Comparison of ENCODE assay signal across 24 cellular contexts in the genomic region with DNA sequence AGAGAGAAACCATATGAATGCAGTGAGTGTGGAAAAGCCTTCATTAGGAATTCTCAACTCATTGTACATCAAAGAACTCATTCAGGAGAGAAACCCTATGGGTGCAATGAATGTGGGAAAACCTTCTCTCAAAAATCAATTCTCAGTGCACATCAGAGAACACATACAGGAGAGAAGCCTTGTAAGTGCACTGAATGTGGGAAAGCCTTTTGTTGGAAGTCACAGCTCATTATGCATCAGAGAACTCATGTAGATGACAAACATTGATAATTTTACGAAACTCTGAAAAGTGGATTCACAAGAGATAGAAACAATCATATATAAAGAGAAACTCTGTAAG. TPM values are rescaled to one million over a fixed set of nuclear protein-coding genes. Genes with fewer than 3 reads are reported as not detected.
DNase-seq lines count a peak whose midpoint lies in the region; ATAC-seq and TF ChIP-seq lines count a peak whose summit lies in the region.
"Had no signal": no experiment of that assay in that cellular context is flagged by ENCODE, and none has a peak within 500 bp of the region (broad histone marks: within the 10 kb centered on the region; RNA-seq: fewer than 3 reads in every experiment).

No MANE protein-coding gene starts in this region.

- H3K27me3 ChIP-seq in CD4-positive, CD25-positive, alpha-beta regulatory T cell (ENCODE audit: control insufficient read depth, insufficient read depth, low read length), result no peaks in the 10 kb centered on the region
- H3K27me3 ChIP-seq in HUES64 (ENCODE audit: insufficient read depth, low read length) (no peaks in the 10 kb centered on the region), stomach (no peaks in the 10 kb centered on the region), MG63 (no peaks in the 10 kb centered on the region)
- H3K27me3 ChIP-seq: dorsolateral prefrontal cortex, esophagus squamous epithelium had no signal

- TF ChIP-seq POLR2A in erythroblast (IDR thresholded peaks at IDR 0.05; ENCODE audit: low read length), result no peak
- no peak for TF ChIP-seq POLR2A in stomach (IDR thresholded peaks at IDR 0.05)
- no peak for TF ChIP-seq POLR2A in GM18505 (IDR thresholded peaks at IDR 0.05; ENCODE audit: borderline replicate concordance, extremely low read depth, insufficient read depth, insufficient read length)

- TF ChIP-seq CTCF in osteocyte (IDR thresholded peaks at IDR 0.05) (no peak), stomach (IDR thresholded peaks at IDR 0.05) (no peak)

- no peak overlapping the region for H3K4me3 Mint-ChIP-seq in CD4-positive, CD25-positive, alpha-beta regulatory T cell
- H3K4me3 Mint-ChIP-seq in osteocyte (ENCODE audit: unreplicated experiment), result no peak overlapping the region
- H3K4me3 Mint-ChIP-seq: activated CD4-positive, alpha-beta memory T cell treated with anti-CD3 and anti-CD28 coated beads for 36 hours; activated naive CD4-positive, alpha-beta T cell treated with anti-CD3 and anti-CD28 coated beads, Interleukin-2, amount 50 U/mL, for 24 hours; activated T-cell treated with anti-CD3 and anti-CD28 coated beads, Interleukin-2, amount 50 U/mL, for 4 hours had no signal

- intact Hi-C loops in stomach (cut with DNase I; ENCODE audit: low total_unique reads), result no loop called here

- no CpG with 5 or more reads among the region's 1 CpG for WGBS in HUES64
- whole genome bisulfite sequencing in stomach, 5 donors, result 93 to 98% (median 96%) methylated on average over 1 of the region's 1 CpG

- no peak for ATAC-seq in CD4-positive, CD25-positive, alpha-beta regulatory T cell (ENCODE audit: low read depth in 2 of 2)
- ATAC-seq in HG02642 (IDR thresholded peaks at IDR 0.05; ENCODE audit: poor library complexity, unreplicated experiment) (no peak), GM18505 (IDR thresholded peaks at IDR 0.05; ENCODE audit: unreplicated experiment) (no peak)
- ATAC-seq: activated T-cell treated with anti-CD3 and anti-CD28 coated beads, Interleukin-2, amount 50 U/mL, for 4 hours; T-cell had no signal

- no peaks in the 10 kb centered on the region for H3K27me3 Mint-ChIP-seq in CD4-positive, CD25-positive, alpha-beta regulatory T cell
- no peaks in the 10 kb centered on the region for H3K27me3 Mint-ChIP-seq in osteocyte (ENCODE audit: unreplicated experiment)
- H3K27me3 Mint-ChIP-seq: activated CD4-positive, alpha-beta memory T cell treated with anti-CD3 and anti-CD28 coated beads for 36 hours; activated naive CD4-positive, alpha-beta T cell treated with anti-CD3 and anti-CD28 coated beads, Interleukin-2, amount 50 U/mL, for 24 hours; T-cell had no signal

- DNase-seq in CD4-positive, CD25-positive, alpha-beta regulatory T cell, result no peak
- DNase-seq in erythroblast (lab: John Stamatoyannopoulos, UW) (peak; percentile 26 to 30), osteocyte (ENCODE audit: extremely low spot score, unreplicated experiment) (no peak), stomach (no peak), MG63 (no peak)
- DNase-seq: activated CD4-positive, alpha-beta memory T cell treated with anti-CD3 and anti-CD28 coated beads for 36 hours; activated T-cell treated with anti-CD3 and anti-CD28 coated beads, Interleukin-2, amount 50 U/mL, for 4 hours; dorsolateral prefrontal cortex; esophagus squamous epithelium; GOT3; head of caudate nucleus; islet precursor cell; mammary epithelial cell; NCI-H2227 treated with DMSO at 0.1 percent for 48 hours; T-cell; WERI-Rb-1 had no signal

- H3K4me1 ChIP-seq in CD4-positive, CD25-positive, alpha-beta regulatory T cell (ENCODE audit: control insufficient read depth, insufficient read depth, low read length, poor library complexity, severe bottlenecking), result no peaks in the 10 kb centered on the region
- no peaks in the 10 kb centered on the region for H3K4me1 ChIP-seq in HUES64 (ENCODE audit: insufficient read depth, low read length)
- H3K4me1 ChIP-seq in stomach, result no peaks in the 10 kb centered on the region
- H3K4me1 ChIP-seq: esophagus squamous epithelium had no signal

- H3K9ac ChIP-seq in HUES64 (ENCODE audit: low read depth, low read length), result no peak overlapping the region
- H3K9ac ChIP-seq: KMS-11 had no signal

- peak overlapping the region; percentile 23 for H3K4me3 ChIP-seq in CD4-positive, CD25-positive, alpha-beta regulatory T cell (ENCODE audit: low read depth, low read length)
- H3K4me3 ChIP-seq in HUES64 (ENCODE audit: low read length) (peak overlapping the region; percentile 28), stomach (no peak overlapping the region), MG63 (no peak overlapping the region)
- H3K4me3 ChIP-seq: dorsolateral prefrontal cortex had no signal

- H3K9me3 ChIP-seq in CD4-positive, CD25-positive, alpha-beta regulatory T cell (ENCODE audit: control insufficient read depth in 2 of 2, low read length in 2 of 2), result peaks cover 85 to 95% of the 10 kb centered on the region in 2 experiments
- peaks cover 88% of the 10 kb centered on the region for H3K9me3 ChIP-seq in HUES64 (ENCODE audit: insufficient read depth, low read depth, low read length)
- H3K9me3 ChIP-seq in stomach, result peaks cover 88 to 100% (median 98%) of the 10 kb centered on the region in 4 donors
- peaks cover 71% of the 10 kb centered on the region for H3K9me3 ChIP-seq in MG63

- peaks cover 0 to 87% (median 31%) of the 10 kb centered on the region in 7 donors for H3K9me3 Mint-ChIP-seq in CD4-positive, CD25-positive, alpha-beta regulatory T cell
- peaks cover 40% of the 10 kb centered on the region for H3K9me3 Mint-ChIP-seq in osteocyte (ENCODE audit: unreplicated experiment)

- peaks cover 37% of the 10 kb centered on the region for H3K36me3 Mint-ChIP-seq in CD4-positive, CD25-positive, alpha-beta regulatory T cell
- H3K36me3 Mint-ChIP-seq in osteocyte (ENCODE audit: unreplicated experiment), result peaks cover 72% of the 10 kb centered on the region

- H3K36me3 ChIP-seq in CD4-positive, CD25-positive, alpha-beta regulatory T cell (ENCODE audit: control insufficient read depth, insufficient read depth, low read length), result peaks cover 30% of the 10 kb centered on the region
- peaks cover 57% of the 10 kb centered on the region for H3K36me3 ChIP-seq in HUES64 (ENCODE audit: insufficient read depth, low read length)
- H3K36me3 ChIP-seq in stomach, result peaks cover 26 to 65% (median 38%) of the 10 kb centered on the region in 4 donors
- peaks cover 56% of the 10 kb centered on the region for H3K36me3 ChIP-seq in MG63

- H3K27ac Mint-ChIP-seq in CD4-positive, CD25-positive, alpha-beta regulatory T cell, result no peak overlapping the region
- H3K27ac Mint-ChIP-seq in osteocyte (ENCODE audit: unreplicated experiment), result peak overlapping the region; percentile 27
- H3K27ac Mint-ChIP-seq: activated CD4-positive, alpha-beta memory T cell treated with anti-CD3 and anti-CD28 coated beads for 36 hours; T-cell had no signal

- peaks cover 0 to 2% (median 0%) of the 10 kb centered on the region in 4 donors for H3K4me1 Mint-ChIP-seq in CD4-positive, CD25-positive, alpha-beta regulatory T cell
- H3K4me1 Mint-ChIP-seq in osteocyte (ENCODE audit: unreplicated experiment), result no peaks in the 10 kb centered on the region
- H3K4me1 Mint-ChIP-seq: activated naive CD4-positive, alpha-beta T cell treated with anti-CD3 and anti-CD28 coated beads, Interleukin-2, amount 50 U/mL, for 24 hours; T-cell had no signal

- TF ChIP-seq EP300 in stomach (IDR thresholded peaks at IDR 0.05), result no peak

- no peak overlapping the region for H3K27ac ChIP-seq in CD4-positive, CD25-positive, alpha-beta regulatory T cell (ENCODE audit: insufficient read depth, low read length, poor library complexity, severe bottlenecking)
- no peak overlapping the region for H3K27ac ChIP-seq in HUES64 (ENCODE audit: low read depth, low read length)
- H3K27ac ChIP-seq in stomach, result no peak overlapping the region
- H3K27ac ChIP-seq: dorsolateral prefrontal cortex, esophagus squamous epithelium, HL-60, KMS-11, WERI-Rb-1 had no signal

RNA-seq across cellular contexts. Expression of a gene that starts 22.9 kb away (rescaled TPM):
- total RNA-seq in CD4-positive, CD25-positive, alpha-beta regulatory T cell, result 8.0 TPM
- polyA plus RNA-seq in CD4-positive, CD25-positive, alpha-beta regulatory T cell, result 10 to 100 TPM in 3 of 4 donors, 1 to 10 TPM in 1; 9.2 to 21.1 (median 16.3) TPM
- 17.4 TPM for polyA plus RNA-seq in HUES64 (2013, experiment 1 of 2)
- 15.8 TPM for polyA plus RNA-seq in HUES64 (2013, experiment 2 of 2)
- total RNA-seq in osteocyte (19.1 and 25.0 TPM in 2 replicates), stomach (10 to 100 TPM in 3 of 5 donors, 1 to 10 TPM in 1, under 1 TPM in 1; under 0.01 to 39.7 (median 12.1) TPM)
- polyA plus RNA-seq in stomach, result 1 to 10 TPM; 2.7 to 5.3 (median 3.1) TPM
- 9.2 and 24.4 TPM in 2 replicates for total RNA-seq in MG63 (2014; rRNA removed; shearing (Covaris generic); ENCODE audit: low replicate concordance)

RNA-seq across cellular contexts. Expression of a gene that starts 31.4 kb away (rescaled TPM):
- not detected for total RNA-seq in CD4-positive, CD25-positive, alpha-beta regulatory T cell
- polyA plus RNA-seq in CD4-positive, CD25-positive, alpha-beta regulatory T cell, result not detected
- polyA plus RNA-seq in HUES64 (2013, experiment 1 of 2), result not detected
- not detected for polyA plus RNA-seq in HUES64 (2013, experiment 2 of 2)
- total RNA-seq in osteocyte, result not detected in 2 replicates
- total RNA-seq in stomach, result not detected
- polyA plus RNA-seq in stomach, result not detected
- total RNA-seq in MG63 (2014; rRNA removed; shearing (Covaris generic); ENCODE audit: low replicate concordance), result not detected in 2 replicates
- total RNA-seq: activated CD4-positive, alpha-beta memory T cell treated with anti-CD3 and anti-CD28 coated beads for 36 hours; activated T-cell treated with anti-CD3 and anti-CD28 coated beads, Interleukin-2, amount 50 U/mL, for 4 hours; dorsolateral prefrontal cortex; esophagus squamous epithelium; mammary epithelial cell; renal cortical epithelial cell; T-cell had no signal
- polyA plus RNA-seq: mammary epithelial cell, neural cell had no signal

Comparison
In these comparisons a context has a peak if more than half of its experiments do, and no peak if none do; other contexts are left out.
1. DNase-seq: peak in erythroblast (2 of 2); none in CD4-positive, CD25-positive, alpha-beta regulatory T cell (0 of 3), osteocyte (single experiment), stomach (single experiment) and MG63 (single experiment).
2. H3K4me3 ChIP-seq: peak in CD4-positive, CD25-positive, alpha-beta regulatory T cell (single experiment) and HUES64 (single experiment); none in stomach (0 of 4) and MG63 (single experiment).